10 cellular contexts compared by ENCODE assay signal in genomic region chr7:12436896-12437535, GRCh38. TPM values are rescaled to one million over a fixed set of nuclear protein-coding genes. Genes with fewer than 3 reads are reported as not detected.
DNase-seq lines count a peak whose midpoint lies in the region; ATAC-seq and TF ChIP-seq lines count a peak whose summit lies in the region.
"Had no signal": no experiment of that assay in that cellular context is flagged by ENCODE, and none has a peak within 500 bp of the region (broad histone marks: within the 10 kb centered on the region; RNA-seq: fewer than 3 reads in every experiment).

No MANE protein-coding gene starts in this region.

- H3K27ac Mint-ChIP-seq in activated CD4-positive, alpha-beta T cell treated with anti-CD3 and anti-CD28 coated beads, Interleukin-2, amount 10 ng/mL, durations not matched to agents 24 days and 14 days: no peak overlapping the region
- H3K27ac Mint-ChIP-seq in activated CD4-positive, alpha-beta T cell treated with anti-CD3 and anti-CD28 coated beads for 36 hours: no peak overlapping the region
- H3K27ac Mint-ChIP-seq: activated naive CD4-positive, alpha-beta T cell treated with anti-CD3 and anti-CD28 coated beads for 36 hours had no signal

- POLR2A ChIA-PET in activated CD4-positive, alpha-beta T cell treated with anti-CD3 and anti-CD28 coated beads for 36 hours (lab: Charles Lee): no interaction called here

- H3K36me3 Mint-ChIP-seq in activated CD4-positive, alpha-beta T cell treated with anti-CD3 and anti-CD28 coated beads, Interleukin-2, amount 10 ng/mL, durations not matched to agents 24 days and 14 days (ENCODE audit: low read depth): no peaks in the 10 kb centered on the region
- H3K36me3 Mint-ChIP-seq in activated CD4-positive, alpha-beta T cell treated with anti-CD3 and anti-CD28 coated beads for 36 hours (ENCODE audit: low read depth): no peaks in the 10 kb centered on the region

- TF ChIP-seq CTCF in AG10803 (conservative IDR thresholded peaks at IDR 0.05; ENCODE audit: low read length): no peak
- peak; percentile 2 for TF ChIP-seq CTCF in fibroblast of mammary gland (conservative IDR thresholded peaks at IDR 0.05; ENCODE audit: control insufficient read depth, insufficient read depth, low read depth, low read length)

- DNase-seq in AG10803 (ENCODE audit: low read depth) (peak; percentile 9), NCI-H774 (lab: John Stamatoyannopoulos, UW) (peak; percentile 72), fibroblast of mammary gland (ENCODE audit: low read depth) (peak; percentile 84), NCI-H187 (lab: John Stamatoyannopoulos, UW) (no peak)
- DNase-seq in activated CD4-positive, alpha-beta T cell treated with anti-CD3 and anti-CD28 coated beads, Interleukin-2, amount 10 ng/mL, durations not matched to agents 24 days and 14 days: no peak
- DNase-seq in activated CD4-positive, alpha-beta T cell treated with anti-CD3 and anti-CD28 coated beads for 36 hours: no peak
- DNase-seq: activated naive CD4-positive, alpha-beta T cell treated with anti-CD3 and anti-CD28 coated beads for 36 hours had no signal

- peak; percentile 62 for ATAC-seq in HG03439 (IDR thresholded peaks at IDR 0.05; ENCODE audit: unreplicated experiment)
- ATAC-seq in activated CD4-positive, CD25-positive, alpha-beta regulatory T cell treated with anti-CD3 and anti-CD28 coated beads, Interleukin-2, amount 50 U/mL, for 24 hours: no peak
- ATAC-seq in activated CD4-positive, alpha-beta T cell treated with anti-CD3 and anti-CD28 coated beads for 36 hours: no peak

- H3K9me3 Mint-ChIP-seq in activated CD4-positive, alpha-beta T cell treated with anti-CD3 and anti-CD28 coated beads, Interleukin-2, amount 10 ng/mL, durations not matched to agents 24 days and 14 days: no peaks in the 10 kb centered on the region
- no peaks in the 10 kb centered on the region for H3K9me3 Mint-ChIP-seq in activated CD4-positive, alpha-beta T cell treated with anti-CD3 and anti-CD28 coated beads for 36 hours (ENCODE audit: low read depth)
- H3K9me3 Mint-ChIP-seq: activated naive CD4-positive, alpha-beta T cell treated with anti-CD3 and anti-CD28 coated beads for 36 hours had no signal

- H3K27me3 Mint-ChIP-seq in activated CD4-positive, alpha-beta T cell treated with anti-CD3 and anti-CD28 coated beads, Interleukin-2, amount 10 ng/mL, durations not matched to agents 24 days and 14 days: peaks cover 4% of the 10 kb centered on the region
- peaks cover 5% of the 10 kb centered on the region for H3K27me3 Mint-ChIP-seq in activated CD4-positive, alpha-beta T cell treated with anti-CD3 and anti-CD28 coated beads for 36 hours

- CTCF ChIA-PET in activated CD4-positive, alpha-beta T cell treated with anti-CD3 and anti-CD28 coated beads for 36 hours (lab: Charles Lee): interaction anchor here (1.1 to 2.2 kb wide), 3 partner anchors 21 to 43 kb away, joined by 3 to 9 read pairs (median 4); no protein-coding TSS in a partner anchor

- H3K4me3 ChIP-seq in AG10803 (ENCODE audit: low read length): no peak overlapping the region
- no peak overlapping the region for H3K4me3 ChIP-seq in fibroblast of mammary gland (ENCODE audit: control insufficient read depth, low read depth, low read length)

- intact Hi-C loops in activated CD4-positive, alpha-beta T cell treated with anti-CD3 and anti-CD28 coated beads, Interleukin-2, amount 10 ng/mL, durations not matched to agents 24 days and 14 days (cut with micrococcal nuclease): no loop called here
- intact Hi-C loops in activated CD4-positive, alpha-beta T cell treated with anti-CD3 and anti-CD28 coated beads for 36 hours (cut with DNase I, micrococcal nuclease): no loop called here

- H3K4me1 Mint-ChIP-seq in activated CD4-positive, alpha-beta T cell treated with anti-CD3 and anti-CD28 coated beads, Interleukin-2, amount 10 ng/mL, durations not matched to agents 24 days and 14 days: no peaks in the 10 kb centered on the region
- no peaks in the 10 kb centered on the region for H3K4me1 Mint-ChIP-seq in activated CD4-positive, alpha-beta T cell treated with anti-CD3 and anti-CD28 coated beads for 36 hours

- H3K4me3 Mint-ChIP-seq in activated CD4-positive, alpha-beta T cell treated with anti-CD3 and anti-CD28 coated beads, Interleukin-2, amount 10 ng/mL, durations not matched to agents 24 days and 14 days: no peak overlapping the region
- no peak overlapping the region for H3K4me3 Mint-ChIP-seq in activated CD4-positive, alpha-beta T cell treated with anti-CD3 and anti-CD28 coated beads for 36 hours
- H3K4me3 Mint-ChIP-seq: activated naive CD4-positive, alpha-beta T cell treated with anti-CD3 and anti-CD28 coated beads for 36 hours had no signal

RNA-seq across cellular contexts. Expression of gene VWDE, which starts 33.4 kb away (rescaled TPM):
- total RNA-seq in activated CD4-positive, alpha-beta T cell treated with anti-CD3 and anti-CD28 coated beads, Interleukin-2, amount 10 ng/mL, durations not matched to agents 24 days and 14 days: 1.8 and 1.9 TPM in 2 replicates
- total RNA-seq in activated CD4-positive, alpha-beta T cell treated with anti-CD3 and anti-CD28 coated beads for 36 hours: 1 to 10 TPM; 2.2 to 2.3 TPM
- total RNA-seq: subcutaneous adipose tissue had no signal

Comparison
In these comparisons a context has a peak if more than half of its experiments do, and no peak if none do; other contexts are left out.
1. DNase-seq: peak in AG10803 (single experiment), NCI-H774 (single experiment) and fibroblast of mammary gland (single experiment); none in activated CD4-positive, alpha-beta T cell treated with anti-CD3 and anti-CD28 coated beads, Interleukin-2, amount 10 ng/mL, durations not matched to agents 24 days and 14 days (single experiment), NCI-H187 (0 of 2) and activated CD4-positive, alpha-beta T cell treated with anti-CD3 and anti-CD28 coated beads for 36 hours (single experiment).